Comparison of ENCODE assay signal across 8 cellular contexts in the genomic region with DNA sequence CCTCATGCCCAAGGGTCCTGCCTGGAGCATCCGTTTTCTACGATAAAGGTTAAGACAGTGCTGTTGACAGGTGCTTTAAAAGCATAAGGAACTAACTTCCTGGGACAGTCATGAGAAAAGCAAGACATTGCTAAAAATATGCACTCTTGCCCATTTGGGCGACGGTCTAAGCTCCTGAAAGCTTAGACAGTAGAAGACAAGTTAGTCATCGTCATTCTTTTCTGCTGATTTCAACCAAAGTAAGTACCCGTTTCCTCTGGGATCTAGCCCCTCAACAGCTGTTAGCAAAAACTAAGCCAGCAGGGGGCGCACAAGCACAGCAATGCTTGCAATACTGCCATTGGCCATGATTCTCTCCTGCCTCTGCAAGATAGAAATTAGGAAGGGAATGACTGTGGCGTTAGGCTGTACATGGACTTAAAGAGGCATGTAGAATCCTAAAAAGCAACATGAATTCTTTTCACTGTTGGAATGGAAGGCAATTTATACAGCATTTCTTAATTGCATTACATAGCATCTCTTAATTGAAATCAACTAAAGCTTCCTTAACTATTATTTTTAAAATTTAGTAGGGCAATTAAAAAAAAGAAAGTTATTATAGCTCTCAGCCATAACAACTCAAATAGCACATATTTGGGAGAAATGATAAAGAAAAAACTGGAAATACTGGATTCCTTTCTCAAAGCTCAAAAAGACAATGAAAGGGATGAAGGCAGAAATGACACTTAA.
DNase-seq lines count a peak whose midpoint lies in the region; ATAC-seq and TF ChIP-seq lines count a peak whose summit lies in the region.

No MANE protein-coding gene starts in this region.

- no peaks in the 10 kb centered on the region for H3K27me3 ChIP-seq in right atrium auricular region

- H3K36me3 ChIP-seq in right atrium auricular region: no peaks in the 10 kb centered on the region

- H3K4me3 ChIP-seq in GM12865 (ENCODE audit: low read depth, low read length): no peak overlapping the region
- H3K4me3 ChIP-seq in right atrium auricular region: no peak overlapping the region
- H3K4me3 ChIP-seq in retinal pigment epithelial cell (ENCODE audit: low read length): no peak overlapping the region

- H3K4me1 ChIP-seq in right atrium auricular region: no peaks in the 10 kb centered on the region

- DNase-seq in GM12865 (ENCODE audit: low read depth) (peak; percentile 86), NCI-H187 (lab: John Stamatoyannopoulos, UW) (peak; percentile 34 to 48), T-helper 1 cell (peak; percentile 46 to 82 (median 59)), amniotic epithelial cell (ENCODE audit: low read depth) (peak; percentile 62), right atrium auricular region (ENCODE audit: low spot score) (peak; percentile 89), retinal pigment epithelial cell (ENCODE audit: low read depth) (peak; percentile 16), cerebellar nuclear complex (lab: John Stamatoyannopoulos, UW) (no peak)

- peak; percentile 88 for ATAC-seq in HG02759 (IDR thresholded peaks at IDR 0.05; ENCODE audit: unreplicated experiment)

- H3K27ac ChIP-seq in right atrium auricular region: no peak overlapping the region

- TF ChIP-seq CTCF in GM12865 (IDR thresholded peaks at IDR 0.05; ENCODE audit: insufficient read depth, low read depth, low read length, missing control alignments) (peak; percentile 95), right atrium auricular region (IDR thresholded peaks at IDR 0.05) (peak; percentile 72 to 93), retinal pigment epithelial cell (conservative IDR thresholded peaks at IDR 0.05; ENCODE audit: low read depth, low read length) (peak; percentile 90)

- H3K9me3 ChIP-seq in right atrium auricular region: no peaks in the 10 kb centered on the region

Comparison
In these comparisons a context has a peak if more than half of its experiments do, and no peak if none do; other contexts are left out.
1. DNase-seq: peak in GM12865 (single experiment), NCI-H187 (2 of 2), T-helper 1 cell (5 of 5), amniotic epithelial cell (single experiment), right atrium auricular region (single experiment) and retinal pigment epithelial cell (single experiment); none in cerebellar nuclear complex (0 of 2).
2. Peak in every context shown above with its lines, with median percentiles within 50 percentile points of each other: CTCF ChIP-seq.